In the genomic region with DNA sequence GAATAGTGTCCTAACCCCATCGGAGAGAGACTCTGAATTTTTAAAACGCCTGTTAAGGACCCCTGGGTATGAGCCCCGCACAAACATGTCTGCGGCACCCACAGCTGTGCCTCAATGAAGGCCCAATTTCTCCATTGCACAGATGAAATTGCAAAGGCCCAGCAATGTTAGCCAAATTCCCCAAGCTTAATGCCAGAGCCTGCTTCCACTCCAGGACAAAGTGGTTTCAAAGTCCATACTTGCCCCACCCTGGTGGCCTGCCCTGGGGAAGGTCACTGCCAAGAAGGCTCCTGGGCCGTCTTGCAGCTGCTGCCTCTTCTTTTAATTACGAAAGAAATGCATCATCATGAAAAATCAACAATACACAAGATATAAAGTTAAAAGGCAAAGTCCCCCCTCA, we compare ENCODE assay signal across 13 cellular contexts.
DNase-seq lines count a peak whose midpoint lies in the region; ATAC-seq lines count a peak whose summit lies in the region.
"Had no signal": no experiment of that assay in that cellular context is flagged by ENCODE, and none has a peak within 500 bp of the region (broad histone marks: within the 10 kb centered on the region; RNA-seq: fewer than 3 reads in every experiment).

No MANE protein-coding gene starts in this region.

- peaks cover 65% of the 10 kb centered on the region for H3K4me1 Mint-ChIP-seq in activated naive CD4-positive, alpha-beta T cell treated with anti-CD3 and anti-CD28 coated beads for 36 hours (ENCODE audit: low read depth)

- WGBS in right cardiac atrium = 56% methylated on average over 6 of the region's 6 CpGs

- H3K36me3 ChIP-seq in subcutaneous abdominal adipose tissue (ENCODE audit: control insufficient read depth in 5 of 5, insufficient read depth in 5 of 5, low read length in 5 of 5) = no peaks in the 10 kb centered on the region
- H3K36me3 ChIP-seq: neural progenitor cell had no signal

- H3K27ac ChIP-seq in right cardiac atrium (ENCODE audit: low read length) (peak overlapping the region; percentile 30), subcutaneous abdominal adipose tissue (ENCODE audit: low read depth, low read length) (peak overlapping the region; percentile 74)
- H3K27ac ChIP-seq: neural progenitor cell had no signal

- peak overlapping the region in 3 of 5 donors; percentile 21 to 45 (median 24) for H3K9ac ChIP-seq in subcutaneous abdominal adipose tissue (ENCODE audit: low read length in 5 of 5)
- H3K9ac ChIP-seq: neural progenitor cell had no signal

- peak; percentile 44 to 52 for ATAC-seq in right cardiac atrium

- no peaks in the 10 kb centered on the region for H3K27me3 ChIP-seq in right cardiac atrium (ENCODE audit: control insufficient read depth, insufficient read depth)
- no peaks in the 10 kb centered on the region for H3K27me3 ChIP-seq in subcutaneous abdominal adipose tissue (ENCODE audit: control insufficient read depth in 5 of 5, insufficient read depth in 4 of 5, low read length in 5 of 5)
- H3K27me3 ChIP-seq: neural progenitor cell had no signal

- DNase-seq in NCI-H2171 treated with DMSO at 0.1 percent for 48 hours (lab: John Stamatoyannopoulos, UW) (peak; percentile 16), NCI-H2171 (lab: John Stamatoyannopoulos, UW) (no peak), right cardiac atrium (peak; percentile 52 to 67 (median 63)), GM03348 (ENCODE audit: low spot score) (no peak), NCI-H526 treated with DMSO at 0.1 percent for 48 hours (lab: John Stamatoyannopoulos, UW) (no peak), DMS79 treated with DMSO at 0.1 percent for 48 hours (lab: John Stamatoyannopoulos, UW) (no peak)
- no peak for DNase-seq in activated naive CD4-positive, alpha-beta T cell treated with anti-CD3 and anti-CD28 coated beads for 36 hours
- DNase-seq: 8988T, cortex of kidney, NCI-H2107, SIG-M5 had no signal

- H3K4me3 ChIP-seq in right cardiac atrium (ENCODE audit: low read length) (peak overlapping the region; percentile 53), subcutaneous abdominal adipose tissue (ENCODE audit: low read depth in 1 of 5, low read length in 5 of 5) (peak overlapping the region in 4 of 5 donors; percentile 15 to 65 (median 36))
- H3K4me3 ChIP-seq: neural progenitor cell had no signal

- H3K27ac Mint-ChIP-seq in activated naive CD4-positive, alpha-beta T cell treated with anti-CD3 and anti-CD28 coated beads for 36 hours = peak overlapping the region; percentile 96
- H3K27ac Mint-ChIP-seq: neural progenitor cell had no signal

- intact Hi-C loops in activated naive CD4-positive, alpha-beta T cell treated with anti-CD3 and anti-CD28 coated beads for 36 hours (cut with micrococcal nuclease) = loop anchor here (5.0 to 10.0 kb wide), 8 partner anchors 110 to 1215 kb away; no protein-coding TSS in a partner anchor
- intact Hi-C loops in right cardiac atrium (cut with DNase I) = no loop called here

- H3K9me3 ChIP-seq in right cardiac atrium (ENCODE audit: control insufficient read depth, low read length) (no peaks in the 10 kb centered on the region), subcutaneous abdominal adipose tissue (ENCODE audit: control insufficient read depth in 5 of 5, low read length in 5 of 5) (no peaks in the 10 kb centered on the region)

- H3K4me1 ChIP-seq in right cardiac atrium (ENCODE audit: control insufficient read depth, insufficient read depth, low read length) (peaks cover 5% of the 10 kb centered on the region), subcutaneous abdominal adipose tissue (ENCODE audit: control insufficient read depth in 5 of 5, insufficient read depth in 5 of 5, low read length in 5 of 5) (peaks cover 2 to 36% (median 33%) of the 10 kb centered on the region in 5 donors)
- H3K4me1 ChIP-seq: neural progenitor cell had no signal

- CTCF ChIA-PET in activated naive CD4-positive, alpha-beta T cell treated with anti-CD3 and anti-CD28 coated beads for 36 hours (lab: Charles Lee) = interaction anchor here (0.6 to 6.3 kb wide), 4 partner anchors 39 to 354 kb away, joined by 3 to 95 read pairs (median 9); no protein-coding TSS in a partner anchor

- H3K27me3 Mint-ChIP-seq in activated naive CD4-positive, alpha-beta T cell treated with anti-CD3 and anti-CD28 coated beads for 36 hours (ENCODE audit: low read depth) = no peaks in the 10 kb centered on the region

- H3K36me3 Mint-ChIP-seq in activated naive CD4-positive, alpha-beta T cell treated with anti-CD3 and anti-CD28 coated beads for 36 hours (ENCODE audit: low read depth) = peaks cover 52% of the 10 kb centered on the region
- H3K36me3 Mint-ChIP-seq: neural progenitor cell had no signal

- H3K4me3 Mint-ChIP-seq in activated naive CD4-positive, alpha-beta T cell treated with anti-CD3 and anti-CD28 coated beads for 36 hours = peak overlapping the region; percentile 82
- H3K4me3 Mint-ChIP-seq: neural progenitor cell had no signal

- no peaks in the 10 kb centered on the region for H3K9me3 Mint-ChIP-seq in activated naive CD4-positive, alpha-beta T cell treated with anti-CD3 and anti-CD28 coated beads for 36 hours
- H3K9me3 Mint-ChIP-seq: neural progenitor cell had no signal

Comparison
In these comparisons a context has a peak if more than half of its experiments do, and no peak if none do; other contexts are left out.
1. DNase-seq: peak in NCI-H2171 treated with DMSO at 0.1 percent for 48 hours (single experiment) and right cardiac atrium (3 of 3); none in NCI-H2171 (single experiment), activated naive CD4-positive, alpha-beta T cell treated with anti-CD3 and anti-CD28 coated beads for 36 hours (single experiment), GM03348 (single experiment), NCI-H526 treated with DMSO at 0.1 percent for 48 hours (single experiment) and DMS79 treated with DMSO at 0.1 percent for 48 hours (single experiment).